26 cellular contexts compared by ENCODE assay signal in genomic region chr2:51612387-51612786, GRCh38.
"Had no signal": no experiment of that assay in that cellular context is flagged by ENCODE, and none has a peak within 500 bp of the region (broad histone marks: within the 10 kb centered on the region; RNA-seq: fewer than 3 reads in every experiment).

No MANE protein-coding gene starts in this region.

- H3K27ac ChIP-seq: dorsolateral prefrontal cortex, gastroesophageal sphincter, heart right ventricle, left lung, neutrophil, parathyroid adenoma, right lobe of liver, suprapubic skin, transverse colon, upper lobe of right lung, uterus had no signal

- H3K9me3 ChIP-seq: neutrophil, right lobe of liver, uterus had no signal

- H3K4me3 ChIP-seq: dorsolateral prefrontal cortex, gastroesophageal sphincter, heart right ventricle, left lung, mucosa of descending colon, right lobe of liver, suprapubic skin, transverse colon, upper lobe of right lung, uterus had no signal

- FAIRE-seq: islet of Langerhans, small intestine had no signal

- DNase-seq: dorsolateral prefrontal cortex; effector CD4-positive, alpha-beta T cell; foreskin fibroblast; heart right ventricle; hippocampal formation; left cardiac atrium; left lung; mesenchymal stem cell; mucosa of descending colon; naive B cell; right lobe of liver; small intestine; stimulated activated CD4-positive, alpha-beta T cell treated with anti-CD3 and anti-CD28 coated beads, Interleukin-1b, Interleukin-23, amount 100 ng/mL, for 48 hours; stimulated activated CD4-positive, alpha-beta T cell treated with anti-CD3 and anti-CD28 coated beads, Interleukin-4, amount 100 ng/mL, for 1 hour; stimulated activated CD8-positive, alpha-beta memory T cell treated with anti-CD3 and anti-CD28 coated beads, Interleukin-4, amount 100 ng/mL, for 48 hours; stimulated activated naive CD4-positive, alpha-beta T cell; stimulated activated naive CD8-positive, alpha-beta T cell treated with anti-CD3 and anti-CD28 coated beads, Interleukin-15, amount 100 ng/mL, for 72 hours; transverse colon; upper lobe of right lung; uterus had no signal

- ATAC-seq: gastroesophageal sphincter; heart right ventricle; left cardiac atrium; left lung; mucosa of descending colon; natural killer cell treated with Interleukin-12 subunit alpha and Interleukin-12 subunit beta and Interleukin-15 and Interleukin-18, amount 100 ng/mL, for 72 hours; right lobe of liver; stimulated activated naive CD8-positive, alpha-beta T cell treated with anti-CD3 and anti-CD28 coated beads, Interleukin-15, amount 100 ng/mL, for 72 hours; upper lobe of right lung had no signal

- H3K4me1 ChIP-seq: gastroesophageal sphincter, heart right ventricle, left lung, parathyroid adenoma, right lobe of liver, suprapubic skin, transverse colon, upper lobe of right lung, uterus had no signal
